13 cellular contexts compared by ENCODE assay signal in the genomic region with DNA sequence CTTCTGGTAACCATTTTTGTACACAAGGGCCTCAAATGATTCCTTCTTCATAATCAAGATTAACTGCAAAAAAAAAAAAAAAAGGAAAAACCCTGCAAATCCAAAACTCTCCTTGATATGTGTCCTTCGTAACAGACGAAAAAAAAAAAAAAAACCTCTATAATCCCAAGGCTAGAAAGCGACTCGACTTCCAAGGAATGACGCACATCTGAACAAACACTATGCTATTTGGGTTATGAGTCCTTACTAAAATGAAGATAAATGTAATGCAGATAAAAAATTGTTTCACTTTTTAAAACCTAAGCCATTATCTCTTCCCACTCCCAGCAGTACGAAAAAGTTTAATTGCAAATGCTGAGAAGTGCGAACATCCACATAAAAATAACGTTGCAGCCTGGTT. TPM values are rescaled to one million over a fixed set of nuclear protein-coding genes. Genes with fewer than 3 reads are reported as not detected.
DNase-seq lines count a peak whose midpoint lies in the region; ATAC-seq and TF ChIP-seq lines count a peak whose summit lies in the region.
"Had no signal": no experiment of that assay in that cellular context is flagged by ENCODE, and none has a peak within 500 bp of the region (broad histone marks: within the 10 kb centered on the region; RNA-seq: fewer than 3 reads in every experiment).

No MANE protein-coding gene starts in this region.

- no peak for TF ChIP-seq CTCF in heart left ventricle (IDR thresholded peaks at IDR 0.05)
- no peak for TF ChIP-seq CTCF in fibroblast of pulmonary artery (IDR thresholded peaks at IDR 0.05; ENCODE audit: low read length, missing control alignments)
- TF ChIP-seq CTCF in suprapubic skin (IDR thresholded peaks at IDR 0.05): no peak

- H3K36me3 ChIP-seq in heart left ventricle (peaks cover 0 to 45% (median 3%) of the 10 kb centered on the region in 9 donors), suprapubic skin (peaks cover 9% of the 10 kb centered on the region)
- H3K36me3 ChIP-seq: BLaER1 had no signal

- TF ChIP-seq POLR2A in heart left ventricle (IDR thresholded peaks at IDR 0.05) (no peak), suprapubic skin (IDR thresholded peaks at IDR 0.05) (no peak)

- no peak overlapping the region for H3K27ac Mint-ChIP-seq in activated CD4-positive, alpha-beta memory T cell treated with anti-CD3 and anti-CD28 coated beads for 36 hours
- H3K27ac Mint-ChIP-seq: nephron progenitor cell had no signal

- H3K4me1 ChIP-seq in heart left ventricle: peaks cover 0 to 27% (median 0%) of the 10 kb centered on the region in 12 donors
- H3K4me1 ChIP-seq in suprapubic skin: peaks cover 5% of the 10 kb centered on the region
- H3K4me1 ChIP-seq: BLaER1 had no signal

- POLR2A ChIA-PET in activated CD4-positive, alpha-beta memory T cell treated with anti-CD3 and anti-CD28 coated beads for 36 hours (lab: Charles Lee): interaction anchor here (2.4 kb wide), 1 partner anchor 175 kb away, joined by 13 read pairs; no protein-coding TSS in a partner anchor

- H3K27me3 Mint-ChIP-seq in activated CD4-positive, alpha-beta memory T cell treated with anti-CD3 and anti-CD28 coated beads for 36 hours: no peaks in the 10 kb centered on the region

- peak overlapping the region; percentile 90 for H3K4me3 Mint-ChIP-seq in activated CD4-positive, alpha-beta memory T cell treated with anti-CD3 and anti-CD28 coated beads for 36 hours
- H3K4me3 Mint-ChIP-seq: nephron progenitor cell had no signal

- no peak for DNase-seq in heart left ventricle
- no peak for DNase-seq in Right ventricle myocardium superior
- DNase-seq in activated CD4-positive, alpha-beta memory T cell treated with anti-CD3 and anti-CD28 coated beads for 36 hours: no peak
- DNase-seq in fibroblast of pulmonary artery (ENCODE audit: low read depth): peak; percentile 16
- DNase-seq in suprapubic skin (ENCODE audit: low spot score in 2 of 2): no peak
- no peak for DNase-seq in stimulated activated CD4-positive, alpha-beta T cell treated with anti-CD3 and anti-CD28 coated beads, Interleukin-4, amount 100 ng/mL, for 4 hours
- DNase-seq: effector CD4-positive, alpha-beta T cell; NCI-H2171 treated with DMSO at 0.1 percent for 48 hours; nephron progenitor cell; stomach had no signal

- H3K4me3 ChIP-seq in heart left ventricle (peak overlapping the region in 7 of 12 donors; percentile 51 to 85 (median 66)), fibroblast of pulmonary artery (replicated peaks; ENCODE audit: low read depth, low read length) (peak overlapping the region; percentile 73), suprapubic skin (peak overlapping the region; percentile 57)
- H3K4me3 ChIP-seq: BLaER1 had no signal

- H3K27me3 ChIP-seq in heart left ventricle (no peaks in the 10 kb centered on the region), suprapubic skin (no peaks in the 10 kb centered on the region)
- H3K27me3 ChIP-seq: BLaER1, stomach had no signal

- H3K4me1 Mint-ChIP-seq in activated CD4-positive, alpha-beta memory T cell treated with anti-CD3 and anti-CD28 coated beads for 36 hours (ENCODE audit: low read depth): peaks cover 42% of the 10 kb centered on the region
- H3K4me1 Mint-ChIP-seq: nephron progenitor cell had no signal

- 54 to 59% methylated on average over 8 of the region's 8 CpGs; no CpG with 5 or more reads in 2 of the 4 donors for WGBS in heart left ventricle, 4 donors
- no CpG with 5 or more reads among the region's 8 CpGs for WGBS in suprapubic skin

- peaks cover 24% of the 10 kb centered on the region for H3K36me3 Mint-ChIP-seq in activated CD4-positive, alpha-beta memory T cell treated with anti-CD3 and anti-CD28 coated beads for 36 hours

- no peak for ATAC-seq in heart left ventricle
- ATAC-seq in Right ventricle myocardium superior (ENCODE audit: poor library complexity): no peak
- ATAC-seq in HG03439 (IDR thresholded peaks at IDR 0.05; ENCODE audit: unreplicated experiment): no peak
- no peak for ATAC-seq in GM18511 (IDR thresholded peaks at IDR 0.05; ENCODE audit: unreplicated experiment)

- H3K27ac ChIP-seq in heart left ventricle: peak overlapping the region in 5 of 12 donors; percentile 94 to 96 (median 95)
- no peak overlapping the region for H3K27ac ChIP-seq in suprapubic skin
- H3K27ac ChIP-seq: BLaER1 had no signal

- CTCF ChIA-PET in activated CD4-positive, alpha-beta memory T cell treated with anti-CD3 and anti-CD28 coated beads for 36 hours (lab: Charles Lee): no interaction called here

- no peak for TF ChIP-seq EP300 in suprapubic skin (IDR thresholded peaks at IDR 0.05)

- H3K9me3 ChIP-seq in heart left ventricle (no peaks in the 10 kb centered on the region), suprapubic skin (no peaks in the 10 kb centered on the region)
- H3K9me3 ChIP-seq: BLaER1, stomach had no signal

- H3K9me3 Mint-ChIP-seq in activated CD4-positive, alpha-beta memory T cell treated with anti-CD3 and anti-CD28 coated beads for 36 hours: no peaks in the 10 kb centered on the region
- H3K9me3 Mint-ChIP-seq: nephron progenitor cell had no signal

- intact Hi-C loops in heart left ventricle (cut with DNase I) (loop anchor here in 2 of 10 donors (10.0 kb wide), 2 partner anchors 179 to 831 kb away; partner anchors contain the start of gene EIF1AY (in 1 of the 2)), Right ventricle myocardium superior (cut with DNase I) (no loop called here)
- intact Hi-C loops in activated CD4-positive, alpha-beta memory T cell treated with anti-CD3 and anti-CD28 coated beads for 36 hours (cut with micrococcal nuclease): loop anchor here (10.0 kb wide), 1 partner anchor 1251 kb away; no protein-coding TSS in a partner anchor

RNA-seq across cellular contexts. Expression of gene KDM5D, which starts 1.2 kb away (rescaled TPM):
- total RNA-seq in heart left ventricle: 10 to 100 TPM in 4 of 9 donors, not detected in 5; 26.9 to 36.3 (median 32.0) TPM
- polyA plus RNA-seq in heart left ventricle: 10 to 100 TPM; 13.8 to 18.4 TPM
- total RNA-seq in Right ventricle myocardium superior: 27.4 TPM
- 10 to 100 TPM; 22.8 to 25.0 TPM for total RNA-seq in activated CD4-positive, alpha-beta memory T cell treated with anti-CD3 and anti-CD28 coated beads for 36 hours
- total RNA-seq in suprapubic skin: 10 to 100 TPM in 2 of 4 donors, under 1 TPM in 2; 0.19 to 47.8 (median 21.5) TPM
